ENCODE assay signal across 34 cellular contexts in genomic region chr14:40983604-40984003, GRCh38.
A peak's percentile ranks its signal among the peaks of the same experiment; 100 is the strongest.
DNase-seq lines count a peak whose midpoint lies in the region; ATAC-seq, FAIRE-seq and TF ChIP-seq lines count a peak whose summit lies in the region.
"Had no signal": no experiment of that assay in that cellular context is flagged by ENCODE, and none has a peak within 500 bp of the region (broad histone marks: within the 10 kb centered on the region; RNA-seq: fewer than 3 reads in every experiment).

No MANE protein-coding gene starts in this region.

- no peak for FAIRE-seq in astrocyte (lab: Jason Lieb, UNC)
- FAIRE-seq: GM12878 had no signal

- ATAC-seq in foreskin keratinocyte: no peak
- ATAC-seq: activated T-helper 17 cell treated with anti-CD3 and anti-CD28 coated beads, Interleukin-2, amount 50 U/mL, for 72 hours; esophagus mucosa; GM12878; left ventricle myocardium superior; sciatic nerve; stimulated activated memory B cell treated with anti-CD40 and anti-IgM and Interleukin-4, amounts not matched to agents 10 μg/mL and 1 μg/mL and 100 μg/mL, for 72 hours; upper lobe of right lung had no signal

- H3K4me1 Mint-ChIP-seq in astrocyte (ENCODE audit: low read depth, unreplicated experiment) (no peaks in the 10 kb centered on the region), glutamatergic neuron (ENCODE audit: low read depth, unreplicated experiment) (peaks cover 11% of the 10 kb centered on the region)
- H3K4me1 Mint-ChIP-seq: activated CD4-positive, alpha-beta memory T cell treated with anti-CD3 and anti-CD28 coated beads, Interleukin-2, amount 10 ng/mL, durations not matched to agents 7 days and 5 days; activated naive CD4-positive, alpha-beta T cell treated with anti-CD3 and anti-CD28 coated beads, Interleukin-2, amount 50 U/mL, for 24 hours; activated T-helper 17 cell treated with anti-CD3 and anti-CD28 coated beads, Interleukin-2, amount 50 U/mL, for 72 hours; CD14-positive monocyte; stimulated activated memory B cell treated with anti-CD40 and anti-IgM and Interleukin-4, amounts not matched to agents 10 μg/mL and 1 μg/mL and 100 μg/mL, for 72 hours had no signal

- H3K27me3 Mint-ChIP-seq in astrocyte (ENCODE audit: low read depth, unreplicated experiment) (no peaks in the 10 kb centered on the region), glutamatergic neuron (ENCODE audit: unreplicated experiment) (no peaks in the 10 kb centered on the region)
- H3K27me3 Mint-ChIP-seq: activated CD4-positive, alpha-beta memory T cell treated with anti-CD3 and anti-CD28 coated beads, Interleukin-2, amount 10 ng/mL, durations not matched to agents 7 days and 5 days; activated naive CD4-positive, alpha-beta T cell treated with anti-CD3 and anti-CD28 coated beads, Interleukin-2, amount 50 U/mL, for 24 hours; activated T-helper 17 cell treated with anti-CD3 and anti-CD28 coated beads, Interleukin-2, amount 50 U/mL, for 72 hours; dendritic cell treated with granulocyte-macrophage colony-stimulating factor and Interleukin-4, amounts not matched to agents 40 ng/mL and 50 ng/mL, for 4 days; stimulated activated memory B cell treated with anti-CD40 and anti-IgM and Interleukin-4, amounts not matched to agents 10 μg/mL and 1 μg/mL and 100 μg/mL, for 72 hours had no signal

- H4K20me1 ChIP-seq in astrocyte (ENCODE audit: insufficient read depth, low read length): no peaks in the 10 kb centered on the region

- H3K9ac ChIP-seq in astrocyte (ENCODE audit: low read length): no peak overlapping the region

- H3K36me3 Mint-ChIP-seq in astrocyte (ENCODE audit: low read depth, unreplicated experiment): no peaks in the 10 kb centered on the region
- H3K36me3 Mint-ChIP-seq in glutamatergic neuron (ENCODE audit: unreplicated experiment): no peaks in the 10 kb centered on the region
- H3K36me3 Mint-ChIP-seq: activated naive CD4-positive, alpha-beta T cell treated with anti-CD3 and anti-CD28 coated beads, Interleukin-2, amount 50 U/mL, for 24 hours; CD14-positive monocyte; stimulated activated memory B cell treated with anti-CD40 and anti-IgM and Interleukin-4, amounts not matched to agents 10 μg/mL and 1 μg/mL and 100 μg/mL, for 72 hours had no signal

- peak; percentile 11 for DNase-seq in Daoy (ENCODE audit: low read depth)
- peak; percentile 28 for DNase-seq in NCI-H226
- peak; percentile 28 for DNase-seq in astrocyte (ENCODE audit: low read depth)
- DNase-seq in glutamatergic neuron: no peak
- DNase-seq in SW 1271 (lab: John Stamatoyannopoulos, UW): no peak
- no peak for DNase-seq in NCI-H146 (lab: John Stamatoyannopoulos, UW)
- DNase-seq in foreskin keratinocyte: no peak
- DNase-seq: activated CD4-positive, alpha-beta memory T cell treated with anti-CD3 and anti-CD28 coated beads, Interleukin-2, amount 10 ng/mL, durations not matched to agents 7 days and 5 days; activated CD4-positive, alpha-beta T cell treated with anti-CD3 and anti-CD28 coated beads for 1 hour; activated CD8-positive, alpha-beta memory T cell treated with anti-CD3 and anti-CD28 coated beads, Interleukin-2, amount 50 U/mL, for 48 hours; amygdala; Calu3; endodermal cell; Kasumi-1; left ventricle myocardium superior; NCI-H187; NCI-H345; PC-9; SIG-M5; stimulated activated CD4-positive, alpha-beta T cell treated with anti-CD3 and anti-CD28 coated beads, Interleukin-12 subunit alpha, Interleukin-12 subunit beta, amount 100 ng/mL, for 4 hours; stimulated activated CD4-positive, alpha-beta T cell treated with anti-CD3 and anti-CD28 coated beads, Interleukin-4, amount 100 ng/mL, for 1 hour; T-helper 1 cell; upper lobe of right lung had no signal

- H3K9me3 Mint-ChIP-seq in astrocyte (ENCODE audit: unreplicated experiment) (no peaks in the 10 kb centered on the region), glutamatergic neuron (ENCODE audit: unreplicated experiment) (no peaks in the 10 kb centered on the region)
- H3K9me3 Mint-ChIP-seq: activated naive CD4-positive, alpha-beta T cell treated with anti-CD3 and anti-CD28 coated beads, Interleukin-2, amount 50 U/mL, for 24 hours; activated T-helper 17 cell treated with anti-CD3 and anti-CD28 coated beads, Interleukin-2, amount 50 U/mL, for 72 hours; endodermal cell; stimulated activated memory B cell treated with anti-CD40 and anti-IgM and Interleukin-4, amounts not matched to agents 10 μg/mL and 1 μg/mL and 100 μg/mL, for 72 hours had no signal

- H3K4me1 ChIP-seq in astrocyte (ENCODE audit: insufficient read depth, low read length) (no peaks in the 10 kb centered on the region), foreskin keratinocyte (no peaks in the 10 kb centered on the region)
- H3K4me1 ChIP-seq: prostate gland, suprapubic skin, upper lobe of right lung had no signal

- no peaks in the 10 kb centered on the region for H3K9me3 ChIP-seq in astrocyte (ENCODE audit: insufficient read depth, low read depth, low read length)
- H3K9me3 ChIP-seq: prostate gland, suprapubic skin, upper lobe of right lung had no signal

- no peak overlapping the region for H3K4me3 ChIP-seq in astrocyte (ENCODE audit: insufficient read depth, low read depth, low read length)
- H3K4me3 ChIP-seq: GM12878, PC-9, prostate gland, suprapubic skin, upper lobe of right lung had no signal

- H3K36me3 ChIP-seq in astrocyte (ENCODE audit: insufficient read depth, low read length): no peaks in the 10 kb centered on the region
- H3K36me3 ChIP-seq: prostate gland, suprapubic skin, upper lobe of right lung had no signal

- no peak overlapping the region for H3K27ac ChIP-seq in astrocyte (ENCODE audit: low read depth, low read length)
- H3K27ac ChIP-seq in foreskin keratinocyte: no peak overlapping the region
- H3K27ac ChIP-seq: HL-60, PC-9, prostate gland, suprapubic skin, upper lobe of right lung had no signal

- no peak overlapping the region for H3K4me3 Mint-ChIP-seq in astrocyte (ENCODE audit: unreplicated experiment)
- H3K4me3 Mint-ChIP-seq in glutamatergic neuron (ENCODE audit: unreplicated experiment): no peak overlapping the region
- H3K4me3 Mint-ChIP-seq: activated CD4-positive, alpha-beta memory T cell treated with anti-CD3 and anti-CD28 coated beads, Interleukin-2, amount 10 ng/mL, durations not matched to agents 7 days and 5 days; activated naive CD4-positive, alpha-beta T cell treated with anti-CD3 and anti-CD28 coated beads, Interleukin-2, amount 50 U/mL, for 24 hours; activated T-helper 17 cell treated with anti-CD3 and anti-CD28 coated beads, Interleukin-2, amount 50 U/mL, for 72 hours; CD14-positive monocyte; dendritic cell treated with granulocyte-macrophage colony-stimulating factor and Interleukin-4, amounts not matched to agents 40 ng/mL and 50 ng/mL, for 4 days; endodermal cell; stimulated activated memory B cell treated with anti-CD40 and anti-IgM and Interleukin-4, amounts not matched to agents 10 μg/mL and 1 μg/mL and 100 μg/mL, for 72 hours had no signal

- no peak overlapping the region for H3K4me2 ChIP-seq in astrocyte (ENCODE audit: low read length)
- H3K4me2 ChIP-seq: PC-9 had no signal

- no peak for TF ChIP-seq CTCF in astrocyte (IDR thresholded peaks at IDR 0.05; ENCODE audit: insufficient read depth, low read depth, low read length)
- TF ChIP-seq CTCF in glutamatergic neuron (IDR thresholded peaks at IDR 0.05; ENCODE audit: partially characterized antibody, unreplicated experiment): no peak
- TF ChIP-seq CTCF in foreskin keratinocyte (conservative IDR thresholded peaks at IDR 0.05): no peak

- H2AFZ ChIP-seq in astrocyte (ENCODE audit: low read depth, low read length): no peak overlapping the region
- H2AFZ ChIP-seq: PC-9 had no signal

- H3K27me3 ChIP-seq in astrocyte (ENCODE audit: insufficient read depth, low read length) (no peaks in the 10 kb centered on the region), foreskin keratinocyte (no peaks in the 10 kb centered on the region)
- H3K27me3 ChIP-seq: suprapubic skin, upper lobe of right lung had no signal

- no peaks in the 10 kb centered on the region for H3K79me2 ChIP-seq in astrocyte (ENCODE audit: insufficient read depth, low read length)

- H3K27ac Mint-ChIP-seq in astrocyte (ENCODE audit: unreplicated experiment) (no peak overlapping the region), glutamatergic neuron (ENCODE audit: unreplicated experiment) (peak overlapping the region; percentile 10)
- H3K27ac Mint-ChIP-seq: activated CD4-positive, alpha-beta memory T cell treated with anti-CD3 and anti-CD28 coated beads, Interleukin-2, amount 10 ng/mL, durations not matched to agents 7 days and 5 days; activated naive CD4-positive, alpha-beta T cell treated with anti-CD3 and anti-CD28 coated beads, Interleukin-2, amount 50 U/mL, for 24 hours; activated T-helper 17 cell treated with anti-CD3 and anti-CD28 coated beads, Interleukin-2, amount 50 U/mL, for 72 hours; CD14-positive monocyte; dendritic cell treated with granulocyte-macrophage colony-stimulating factor and Interleukin-4, amounts not matched to agents 40 ng/mL and 50 ng/mL, for 4 days; endodermal cell; stimulated activated memory B cell treated with anti-CD40 and anti-IgM and Interleukin-4, amounts not matched to agents 10 μg/mL and 1 μg/mL and 100 μg/mL, for 72 hours had no signal

Comparison
In these comparisons a context has a peak if more than half of its experiments do, and no peak if none do; other contexts are left out.
1. DNase-seq: peak in Daoy (single experiment), NCI-H226 (single experiment) and astrocyte (single experiment); none in glutamatergic neuron (single experiment), SW 1271 (0 of 2), NCI-H146 (single experiment) and foreskin keratinocyte (0 of 2).